ENCODE assay signal across 20 cellular contexts in the genomic region with DNA sequence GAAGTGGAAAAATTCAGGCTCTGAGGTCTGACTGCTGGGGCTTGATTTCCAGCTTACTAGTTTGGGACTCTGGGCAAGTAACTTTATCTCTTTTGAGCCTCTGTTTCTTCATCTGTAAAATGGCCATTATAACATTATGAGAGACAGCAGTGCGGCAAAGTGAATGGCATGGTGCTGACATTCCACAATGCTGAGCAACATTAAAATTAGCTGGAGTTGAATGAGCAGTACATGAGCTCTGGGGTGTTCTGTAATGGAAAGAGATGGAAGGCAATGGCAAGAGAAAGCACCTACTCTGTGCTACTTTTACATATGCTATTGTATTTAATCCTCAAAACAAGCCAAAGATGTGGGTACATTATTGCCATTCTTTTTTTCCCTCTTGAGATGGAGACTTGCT.
DNase-seq lines count a peak whose midpoint lies in the region; ATAC-seq, FAIRE-seq and TF ChIP-seq lines count a peak whose summit lies in the region.
"Had no signal": no experiment of that assay in that cellular context is flagged by ENCODE, and none has a peak within 500 bp of the region (broad histone marks: within the 10 kb centered on the region; RNA-seq: fewer than 3 reads in every experiment).

No MANE protein-coding gene starts in this region.

- no peak for TF ChIP-seq POLR2A in endothelial cell of umbilical vein (IDR thresholded peaks at IDR 0.05; ENCODE audit: low read depth, low read length)
- no peak for TF ChIP-seq POLR2A in adrenal gland (IDR thresholded peaks at IDR 0.05)

- H3K27me3 ChIP-seq in endothelial cell of umbilical vein (ENCODE audit: control insufficient read depth in 2 of 2, insufficient read depth in 2 of 2, low read length in 2 of 2) (no peaks in the 10 kb centered on the region), trophoblast cell (ENCODE audit: insufficient read depth, low read length) (no peaks in the 10 kb centered on the region), adrenal gland (no peaks in the 10 kb centered on the region)
- H3K27me3 ChIP-seq in effector memory CD4-positive, alpha-beta T cell (replicated peaks; ENCODE audit: control insufficient read depth, insufficient read depth, low read length, poor library complexity, severe bottlenecking) = no peaks in the 10 kb centered on the region
- H3K27me3 ChIP-seq: SJSA1 had no signal

- TF ChIP-seq CTCF in RWPE1 (conservative IDR thresholded peaks at IDR 0.05; ENCODE audit: low read depth) (no peak), endothelial cell of umbilical vein (IDR thresholded peaks at IDR 0.05; ENCODE audit: extremely low read depth in 1 of 2, insufficient read depth in 1 of 2, low read depth in 1 of 2, low read length in 2 of 2) (no peak), adrenal gland (IDR thresholded peaks at IDR 0.05) (no peak)

- no peak overlapping the region for H2AK5ac ChIP-seq in trophoblast cell (ENCODE audit: low read length)

- H3K4me2 ChIP-seq in endothelial cell of umbilical vein (ENCODE audit: insufficient read depth, low read length) (peak overlapping the region; percentile 22), trophoblast cell (ENCODE audit: low read length) (no peak overlapping the region)

- H2BK12ac ChIP-seq in trophoblast cell (ENCODE audit: low read length) = peak overlapping the region; percentile 75

- no peaks in the 10 kb centered on the region for H4K20me1 ChIP-seq in endothelial cell of umbilical vein (replicated peaks; ENCODE audit: control insufficient read depth, extremely low read depth, insufficient read depth, low read length)

- no CpG with 5 or more reads among the region's 1 CpG for WGBS in trophoblast cell (ENCODE audit: extremely low coverage, insufficient coverage, insufficient read length)
- WGBS in adrenal gland, 4 donors = 90 to 100% (median 98%) methylated on average over 1 of the region's 1 CpG

- H3K23ac ChIP-seq in trophoblast cell (ENCODE audit: low read length) = no peak overlapping the region

- H3K79me1 ChIP-seq in trophoblast cell (ENCODE audit: low read length) = peaks cover 51% of the 10 kb centered on the region

- H3K79me2 ChIP-seq in endothelial cell of umbilical vein (ENCODE audit: control insufficient read depth, insufficient read depth, low read length) (no peaks in the 10 kb centered on the region), trophoblast cell (ENCODE audit: control insufficient read depth, insufficient read depth, low read length, poor library complexity) (peaks cover 4% of the 10 kb centered on the region)

- peak overlapping the region; percentile 69 for H3K14ac ChIP-seq in trophoblast cell (ENCODE audit: low read length)

- intact Hi-C loops in endothelial cell of umbilical vein (cut with micrococcal nuclease) (no loop called here), adrenal gland (cut with DNase I) (no loop called here)

- H3K36me3 ChIP-seq in endothelial cell of umbilical vein (ENCODE audit: control insufficient read depth in 2 of 2, extremely low read depth in 1 of 2, insufficient read depth in 2 of 2, low read length in 2 of 2) = no peaks in the 10 kb centered on the region
- H3K36me3 ChIP-seq in trophoblast cell (ENCODE audit: control insufficient read depth in 1 of 2, insufficient read depth in 2 of 2, low read length in 2 of 2) = no peaks in the 10 kb centered on the region
- no peaks in the 10 kb centered on the region for H3K36me3 ChIP-seq in effector memory CD4-positive, alpha-beta T cell (ENCODE audit: control insufficient read depth, insufficient read depth, low read length)
- H3K36me3 ChIP-seq in adrenal gland (replicated peaks in 1 of 2) = no peaks in the 10 kb centered on the region
- H3K36me3 ChIP-seq: SJSA1 had no signal

- CTCF ChIA-PET in RWPE1 (lab: Yijun Ruan, JAX) = no interaction called here
- CTCF ChIA-PET in endothelial cell of umbilical vein (lab: Charles Lee) = interaction anchor here (0.8 to 0.9 kb wide), 2 partner anchors 14 to 40 kb away, joined by 3 read pairs; no protein-coding TSS in a partner anchor

- peak overlapping the region; percentile 78 for H2BK5ac ChIP-seq in trophoblast cell (ENCODE audit: low read depth, low read length, poor library complexity)

- peak overlapping the region; percentile 29 for H3K18ac ChIP-seq in trophoblast cell (ENCODE audit: low read length)

- H3K4me1 ChIP-seq in endothelial cell of umbilical vein (ENCODE audit: control insufficient read depth, extremely low read depth, insufficient read depth, low read length) = peaks cover 23% of the 10 kb centered on the region
- peaks cover 13 to 29% of the 10 kb centered on the region in 2 experiments for H3K4me1 ChIP-seq in trophoblast cell (ENCODE audit: control insufficient read depth in 1 of 2, insufficient read depth in 2 of 2, low read length in 2 of 2)
- no peaks in the 10 kb centered on the region for H3K4me1 ChIP-seq in effector memory CD4-positive, alpha-beta T cell (ENCODE audit: control insufficient read depth, insufficient read depth, low read length, poor library complexity, severe bottlenecking)
- no peaks in the 10 kb centered on the region for H3K4me1 ChIP-seq in adrenal gland (replicated peaks in 1 of 2)

- H2BK120ac ChIP-seq in trophoblast cell (ENCODE audit: insufficient read depth, low read length, poor library complexity) = peak overlapping the region; percentile 71

- peak overlapping the region; percentile 75 for H4K8ac ChIP-seq in trophoblast cell (ENCODE audit: low read depth, low read length)

- no TSS peak for BruUV-seq in endothelial cell of umbilical vein (replicated peaks; lab: Mats Ljungman, UMichigan)

- no peak for FAIRE-seq in endothelial cell of umbilical vein (lab: Jason Lieb, UNC)
- FAIRE-seq: GM18507, HTR-8/SVneo had no signal

- DNase-seq in EH (ENCODE audit: low read depth) (peak; percentile 28), RWPE1 (ENCODE audit: low spot score) (no peak), endothelial cell of umbilical vein (ENCODE audit: low read depth, low spot score) (no peak), trophoblast cell (no peak), adrenal gland (no peak), DMS 273 treated with DMSO at 0.1 percent for 48 hours (lab: John Stamatoyannopoulos, UW) (no peak)
- DNase-seq in effector memory CD4-positive, alpha-beta T cell = no peak
- DNase-seq: CD8-positive, alpha-beta T cell; DMS153; GDM1; H9; KG1; NCI-H1092 treated with DMSO at 0.1 percent for 48 hours; NCI-H146; NCI-H2227 treated with DMSO at 0.1 percent for 48 hours; NCI-H510A had no signal

- peak overlapping the region; percentile 93 for H3K27ac ChIP-seq in RWPE1
- H3K27ac ChIP-seq in endothelial cell of umbilical vein (ENCODE audit: insufficient read depth, low read depth, low read length) = peak overlapping the region; percentile 1
- peak overlapping the region; percentile 24 for H3K27ac ChIP-seq in trophoblast cell (ENCODE audit: low read depth, low read length)
- no peak overlapping the region for H3K27ac ChIP-seq in effector memory CD4-positive, alpha-beta T cell (ENCODE audit: insufficient read depth, low read length, poor library complexity, severe bottlenecking)
- H3K27ac ChIP-seq in adrenal gland = no peak overlapping the region
- H3K27ac ChIP-seq: SJSA1 had no signal

- H3K9me1 ChIP-seq in endothelial cell of umbilical vein (replicated peaks; ENCODE audit: control insufficient read depth, extremely low read depth, insufficient read depth, low read length) = no peaks in the 10 kb centered on the region

- no peaks in the 10 kb centered on the region for H3K9me3 ChIP-seq in endothelial cell of umbilical vein (replicated peaks; ENCODE audit: control insufficient read depth, insufficient read depth, low read length)
- no peaks in the 10 kb centered on the region for H3K9me3 ChIP-seq in trophoblast cell (ENCODE audit: insufficient read depth, low read depth, low read length)
- no peaks in the 10 kb centered on the region for H3K9me3 ChIP-seq in effector memory CD4-positive, alpha-beta T cell (ENCODE audit: control insufficient read depth, low read length)
- H3K9me3 ChIP-seq in adrenal gland (replicated peaks in 1 of 3) = no peaks in the 10 kb centered on the region
- H3K9me3 ChIP-seq: SJSA1 had no signal

- no peak for ATAC-seq in HG03095 (IDR thresholded peaks at IDR 0.05; ENCODE audit: unreplicated experiment)
- ATAC-seq: CD8-positive, alpha-beta T cell had no signal

- dilution Hi-C loops in endothelial cell of umbilical vein (cut with MboI; ENCODE audit: extremely low pct_ligation_motif_present, low sequenced_read_pairs) = no loop called here

- H3K9ac ChIP-seq in endothelial cell of umbilical vein (replicated peaks; ENCODE audit: extremely low read depth, insufficient read depth, low read length) (no peak overlapping the region), trophoblast cell (ENCODE audit: low read length) (no peak overlapping the region)

- POLR2A ChIA-PET in RWPE1 (lab: Yijun Ruan, JAX; ENCODE audit: low non-redundant PET) = no interaction called here
- POLR2A ChIA-PET in endothelial cell of umbilical vein (lab: Charles Lee) = no interaction called here

- H2AFZ ChIP-seq in endothelial cell of umbilical vein (ENCODE audit: low read depth, low read length) = no peak overlapping the region
- H2AFZ ChIP-seq in trophoblast cell (ENCODE audit: insufficient read depth, low read length, poor library complexity) = no peak overlapping the region

- no peak overlapping the region for H3K4me3 ChIP-seq in endothelial cell of umbilical vein (replicated peaks in 1 of 3; ENCODE audit: insufficient read depth in 1 of 3, low read depth in 1 of 3, low read length in 3 of 3)
- H3K4me3 ChIP-seq in trophoblast cell (ENCODE audit: low read depth, low read length) = no peak overlapping the region
- no peak overlapping the region for H3K4me3 ChIP-seq in effector memory CD4-positive, alpha-beta T cell (ENCODE audit: insufficient read depth, low read depth, low read length, poor library complexity, severe bottlenecking)
- no peak overlapping the region for H3K4me3 ChIP-seq in adrenal gland
- H3K4me3 ChIP-seq: SJSA1 had no signal

- no peak overlapping the region for H4K12ac ChIP-seq in trophoblast cell (ENCODE audit: low read depth, low read length)

- H3K4ac ChIP-seq in trophoblast cell (ENCODE audit: low read depth, low read length) = peak overlapping the region; percentile 50

- H4K91ac ChIP-seq in trophoblast cell (ENCODE audit: low read depth, low read length) = peak overlapping the region; percentile 84

TF ChIP-seq in endothelial cell of umbilical vein, 7 proteins besides CTCF, POLR2A, EP300 and RAD21 (continues in another document):
- TF ChIP-seq FOS (IDR thresholded peaks at IDR 0.05; ENCODE audit: borderline replicate concordance, insufficient read depth, low read length) = no peak
- TF ChIP-seq MYC (IDR thresholded peaks at IDR 0.05; ENCODE audit: low read depth, low read length) = no peak
- TF ChIP-seq POLR2AphosphoS5 (IDR thresholded peaks at IDR 0.05; ENCODE audit: insufficient read depth, low read depth, low read length) = no peak
- TF ChIP-seq GATA2 (IDR thresholded peaks at IDR 0.05; ENCODE audit: insufficient read depth, insufficient read length, low read depth, low read length) = no peak
- TF ChIP-seq EZH2 (IDR thresholded peaks at IDR 0.05; ENCODE audit: borderline replicate concordance, low read depth, low read length, severe bottlenecking) = no peak
- TF ChIP-seq, protein P1, sequence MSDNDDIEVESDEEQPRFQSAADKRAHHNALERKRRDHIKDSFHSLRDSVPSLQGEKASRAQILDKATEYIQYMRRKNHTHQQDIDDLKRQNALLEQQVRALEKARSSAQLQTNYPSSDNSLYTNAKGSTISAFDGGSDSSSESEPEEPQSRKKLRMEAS (IDR thresholded peaks at IDR 0.05; ENCODE audit: insufficient read depth, insufficient read length) = no peak

Comparison
In these comparisons a context has a peak if more than half of its experiments do, and no peak if none do; other contexts are left out.
1. H3K27ac ChIP-seq: peak in RWPE1 (single experiment), endothelial cell of umbilical vein (single experiment) and trophoblast cell (single experiment); none in effector memory CD4-positive, alpha-beta T cell (single experiment) and adrenal gland (0 of 5).